In genomic region chr5:97208714-97209113, GRCh38 we compare ENCODE assay signal across 24 cellular contexts.
"Had no signal": no experiment of that assay in that cellular context is flagged by ENCODE, and none has a peak within 500 bp of the region (broad histone marks: within the 10 kb centered on the region; RNA-seq: fewer than 3 reads in every experiment).

No MANE protein-coding gene starts in this region.

- H3K4me3 Mint-ChIP-seq: dendritic cell treated with granulocyte-macrophage colony-stimulating factor and Interleukin-4, amounts not matched to agents 40 ng/mL and 50 ng/mL, for 4 days; effector memory CD8-positive, alpha-beta T cell; endodermal cell; mesothelial cell of epicardium had no signal

- ATAC-seq: effector memory CD8-positive, alpha-beta T cell; esophagus mucosa; gastrocnemius medialis; heart right ventricle; left cardiac atrium; left lung; left ventricle myocardium superior; lower lobe of right lung; mucosa of descending colon had no signal

- H3K36me3 ChIP-seq: colonic mucosa, esophagus squamous epithelium, gastrocnemius medialis, heart right ventricle, left lung, lower lobe of right lung had no signal

- H3K4me1 Mint-ChIP-seq: endodermal cell, mesothelial cell of epicardium had no signal

- H3K27ac ChIP-seq: colonic mucosa, epithelial cell of prostate, esophagus squamous epithelium, gastrocnemius medialis, heart right ventricle, left lung, lower lobe of right lung had no signal

- H3K4me1 ChIP-seq: colonic mucosa, esophagus squamous epithelium, gastrocnemius medialis, heart right ventricle, left lung, lower lobe of right lung had no signal

- DNase-seq: colonic mucosa; cortex of kidney; effector CD8-positive, alpha-beta T cell; effector memory CD8-positive, alpha-beta T cell; endodermal cell; erythroblast; esophagus squamous epithelium; foreskin fibroblast; foreskin melanocyte; gastrocnemius medialis; glutamatergic neuron; head of caudate nucleus; heart right ventricle; hippocampal formation; left cardiac atrium; left ventricle myocardium superior; lower lobe of right lung; mesenchymal stem cell; mucosa of descending colon had no signal

- H3K4me3 ChIP-seq: colonic mucosa, esophagus squamous epithelium, gastrocnemius medialis, heart right ventricle, left lung, lower lobe of right lung, mucosa of descending colon had no signal

- H3K27ac Mint-ChIP-seq: dendritic cell treated with granulocyte-macrophage colony-stimulating factor and Interleukin-4, amounts not matched to agents 40 ng/mL and 50 ng/mL, for 4 days; effector memory CD8-positive, alpha-beta T cell; endodermal cell; mesothelial cell of epicardium had no signal

- H3K9me3 ChIP-seq: colonic mucosa, gastrocnemius medialis had no signal

- H3K36me3 Mint-ChIP-seq: mesothelial cell of epicardium had no signal

- H3K27me3 ChIP-seq: colonic mucosa, esophagus squamous epithelium, gastrocnemius medialis, heart right ventricle, left lung had no signal
